31 cellular contexts compared by ENCODE assay signal in the genomic region with DNA sequence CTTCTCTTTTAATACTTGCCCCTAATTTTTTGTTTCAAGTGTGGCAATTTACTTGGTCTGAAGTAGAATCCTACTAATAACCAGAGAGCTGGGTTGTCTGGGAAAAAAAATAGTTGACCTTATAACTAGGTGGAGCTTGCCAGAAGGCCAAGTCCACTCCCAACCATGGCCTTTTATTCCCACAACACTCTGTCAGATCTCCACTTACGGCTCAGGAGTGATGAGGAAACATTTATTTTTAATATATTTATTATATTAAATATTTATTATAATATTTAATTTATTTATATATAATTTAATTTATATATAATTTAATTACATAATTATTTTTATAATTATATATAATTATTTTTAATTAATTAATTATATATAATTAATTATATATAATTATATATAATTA. TPM values are rescaled to one million over a fixed set of nuclear protein-coding genes. Genes with fewer than 3 reads are reported as not detected.
"Had no signal": no experiment of that assay in that cellular context is flagged by ENCODE, and none has a peak within 500 bp of the region (broad histone marks: within the 10 kb centered on the region; RNA-seq: fewer than 3 reads in every experiment).

No MANE protein-coding gene starts in this region.

- H3K27me3 ChIP-seq: adrenal gland, body of pancreas, esophagus muscularis mucosa, foreskin keratinocyte, gastrocnemius medialis, heart left ventricle had no signal

- H3K27ac ChIP-seq: adrenal gland, body of pancreas, esophagus muscularis mucosa, foreskin keratinocyte, gastrocnemius medialis, heart left ventricle, WERI-Rb-1 had no signal

- H3K9me3 ChIP-seq: adrenal gland, body of pancreas, esophagus muscularis mucosa, gastrocnemius medialis had no signal

- DNase-seq: activated CD4-positive, alpha-beta T cell treated with anti-CD3 and anti-CD28 coated beads for 36 hours; activated CD4-positive, alpha-beta T cell treated with anti-CD3 and anti-CD28 coated beads, Interleukin-2, amount 10 ng/mL, durations not matched to agents 7 days and 5 days; activated CD4-positive, alpha-beta T cell treated with anti-CD3 and anti-CD28 coated beads, Interleukin-2, amount 50 U/mL, for 48 hours; activated CD4-positive, CD25-positive, alpha-beta regulatory T cell; activated CD4-positive, CD25-positive, alpha-beta regulatory T cell treated with anti-CD3 and anti-CD28 coated beads, Interleukin-2, amount 50 U/mL, for 72 hours; activated CD8-positive, alpha-beta memory T cell treated with anti-CD3 and anti-CD28 coated beads for 24 hours; activated CD8-positive, alpha-beta T cell treated with anti-CD3 and anti-CD28 coated beads for 36 hours; activated effector memory CD4-positive, alpha-beta T cell treated with Interleukin-2 at 50 U/mL for 16 hours; activated naive CD4-positive, alpha-beta T cell treated with anti-CD3 and anti-CD28 coated beads for 36 hours; activated naive CD8-positive, alpha-beta T cell treated with anti-CD3 and anti-CD28 coated beads for 36 hours; activated naive CD8-positive, alpha-beta T cell treated with anti-CD3 and anti-CD28 coated beads, Interleukin-2, amount 50 U/mL, for 24 hours; activated T-cell treated with anti-CD3 and anti-CD28 coated beads, Interleukin-2, amount 50 U/mL, for 4 hours; adrenal gland; amygdala; aorta; body of pancreas; caudate nucleus; cortex of kidney; dermis blood vessel endothelial cell; effector CD4-positive, alpha-beta T cell; effector memory CD8-positive, alpha-beta T cell; erythroblast; foreskin keratinocyte; gastrocnemius medialis; glutamatergic neuron; heart left ventricle; hypothalamus; T1000; WERI-Rb-1 had no signal

- H3K4me3 ChIP-seq: adrenal gland, body of pancreas, esophagus muscularis mucosa, gastrocnemius medialis, heart left ventricle had no signal

- H3K4me1 ChIP-seq: esophagus muscularis mucosa, gastrocnemius medialis had no signal

- H3K36me3 ChIP-seq: adrenal gland, esophagus muscularis mucosa, gastrocnemius medialis, WERI-Rb-1 had no signal

RNA-seq across cellular contexts. Expression of gene TSPAN12, which starts 58.8 kb away (rescaled TPM):
- total RNA-seq: activated CD4-positive, alpha-beta T cell treated with anti-CD3 and anti-CD28 coated beads for 36 hours; activated CD4-positive, alpha-beta T cell treated with anti-CD3 and anti-CD28 coated beads, Interleukin-2, amount 10 ng/mL, durations not matched to agents 7 days and 5 days; activated CD8-positive, alpha-beta T cell treated with anti-CD3 and anti-CD28 coated beads for 36 hours; activated naive CD4-positive, alpha-beta T cell treated with anti-CD3 and anti-CD28 coated beads for 36 hours; activated naive CD8-positive, alpha-beta T cell treated with anti-CD3 and anti-CD28 coated beads for 36 hours; activated T-helper 17 cell treated with anti-CD3 and anti-CD28 coated beads, Interleukin-2, amount 50 U/mL, for 72 hours had no signal
